In the genomic region with DNA sequence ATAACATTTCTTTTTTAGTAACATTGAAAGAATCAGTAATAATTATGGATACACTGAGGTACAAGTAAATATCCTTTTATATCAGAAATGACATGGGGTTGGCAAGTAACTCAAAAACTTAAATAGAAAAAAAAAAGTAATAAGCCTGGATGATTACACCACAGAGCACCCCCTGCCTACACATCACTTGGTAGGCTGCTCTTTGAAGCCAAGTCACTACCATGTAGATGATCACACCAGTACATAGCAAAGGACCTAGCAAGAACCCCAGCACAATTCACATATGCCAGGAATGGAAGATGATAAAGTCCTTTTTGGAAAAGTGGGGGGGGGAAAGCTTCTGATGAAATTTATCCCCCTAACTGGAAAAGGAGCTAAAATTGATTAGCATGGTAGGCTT, we compare ENCODE assay signal across 1 cellular context.
TF ChIP-seq lines count a peak whose summit lies in the region.

No MANE protein-coding gene starts in this region.

TF ChIP-seq in SK-N-SH, 30 proteins besides CTCF, POLR2A, EP300 and RAD21 (continued from another document):
- TF ChIP-seq, protein P1, sequence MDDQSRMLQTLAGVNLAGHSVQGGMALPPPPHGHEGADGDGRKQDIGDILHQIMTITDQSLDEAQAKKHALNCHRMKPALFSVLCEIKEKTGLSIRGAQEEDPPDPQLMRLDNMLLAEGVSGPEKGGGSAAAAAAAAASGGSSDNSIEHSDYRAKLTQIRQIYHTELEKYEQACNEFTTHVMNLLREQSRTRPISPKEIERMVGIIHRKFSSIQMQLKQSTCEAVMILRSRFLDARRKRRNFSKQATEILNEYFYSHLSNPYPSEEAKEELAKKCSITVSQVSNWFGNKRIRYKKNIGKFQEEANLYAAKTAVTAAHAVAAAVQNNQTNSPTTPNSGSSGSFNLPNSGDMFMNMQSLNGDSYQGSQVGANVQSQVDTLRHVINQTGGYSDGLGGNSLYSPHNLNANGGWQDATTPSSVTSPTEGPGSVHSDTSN (IDR thresholded peaks at IDR 0.05) = no peak
- no peak for TF ChIP-seq TAF1 (IDR thresholded peaks at IDR 0.05; ENCODE audit: borderline replicate concordance, low read depth, low read length)
- no peak for TF ChIP-seq TEAD4 (IDR thresholded peaks at IDR 0.05; ENCODE audit: borderline replicate concordance, insufficient read depth)
- TF ChIP-seq JUND (IDR thresholded peaks at IDR 0.05) = no peak
- TF ChIP-seq, protein P2, sequence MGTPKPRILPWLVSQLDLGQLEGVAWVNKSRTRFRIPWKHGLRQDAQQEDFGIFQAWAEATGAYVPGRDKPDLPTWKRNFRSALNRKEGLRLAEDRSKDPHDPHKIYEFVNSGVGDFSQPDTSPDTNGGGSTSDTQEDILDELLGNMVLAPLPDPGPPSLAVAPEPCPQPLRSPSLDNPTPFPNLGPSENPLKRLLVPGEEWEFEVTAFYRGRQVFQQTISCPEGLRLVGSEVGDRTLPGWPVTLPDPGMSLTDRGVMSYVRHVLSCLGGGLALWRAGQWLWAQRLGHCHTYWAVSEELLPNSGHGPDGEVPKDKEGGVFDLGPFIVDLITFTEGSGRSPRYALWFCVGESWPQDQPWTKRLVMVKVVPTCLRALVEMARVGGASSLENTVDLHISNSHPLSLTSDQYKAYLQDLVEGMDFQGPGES (IDR thresholded peaks at IDR 0.05; ENCODE audit: low read depth, low read length) = no peak
- TF ChIP-seq, protein P3, sequence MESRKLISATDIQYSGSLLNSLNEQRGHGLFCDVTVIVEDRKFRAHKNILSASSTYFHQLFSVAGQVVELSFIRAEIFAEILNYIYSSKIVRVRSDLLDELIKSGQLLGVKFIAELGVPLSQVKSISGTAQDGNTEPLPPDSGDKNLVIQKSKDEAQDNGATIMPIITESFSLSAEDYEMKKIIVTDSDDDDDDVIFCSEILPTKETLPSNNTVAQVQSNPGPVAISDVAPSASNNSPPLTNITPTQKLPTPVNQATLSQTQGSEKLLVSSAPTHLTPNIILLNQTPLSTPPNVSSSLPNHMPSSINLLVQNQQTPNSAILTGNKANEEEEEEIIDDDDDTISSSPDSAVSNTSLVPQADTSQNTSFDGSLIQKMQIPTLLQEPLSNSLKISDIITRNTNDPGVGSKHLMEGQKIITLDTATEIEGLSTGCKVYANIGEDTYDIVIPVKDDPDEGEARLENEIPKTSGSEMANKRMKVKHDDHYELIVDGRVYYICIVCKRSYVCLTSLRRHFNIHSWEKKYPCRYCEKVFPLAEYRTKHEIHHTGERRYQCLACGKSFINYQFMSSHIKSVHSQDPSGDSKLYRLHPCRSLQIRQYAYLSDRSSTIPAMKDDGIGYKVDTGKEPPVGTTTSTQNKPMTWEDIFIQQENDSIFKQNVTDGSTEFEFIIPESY (IDR thresholded peaks at IDR 0.05; ENCODE audit: borderline replicate concordance, low read depth) = no peak
